In genomic region chr12:52691765-52692150, GRCh38 we compare ENCODE assay signal across 3 cellular contexts.
TF ChIP-seq lines count a peak whose summit lies in the region.

No MANE protein-coding gene starts in this region.

TF ChIP-seq in SK-N-SH, 30 proteins besides CTCF, POLR2A, EP300 and RAD21:
- TF ChIP-seq JUND (IDR thresholded peaks at IDR 0.05) (no peak), FOXJ3 (CRISPR knock-in tag; IDR thresholded peaks at IDR 0.05) (no peak), CHD2 (IDR thresholded peaks at IDR 0.05; ENCODE audit: low read length, partially characterized antibody) (no peak), GABPA (IDR thresholded peaks at IDR 0.05; ENCODE audit: low read depth) (no peak), POLR2AphosphoS5 (IDR thresholded peaks at IDR 0.05; ENCODE audit: low read depth, low read length) (no peak), RXRA (IDR thresholded peaks at IDR 0.05; ENCODE audit: borderline replicate concordance, low read depth) (no peak), SIN3A (IDR thresholded peaks at IDR 0.05; ENCODE audit: borderline replicate concordance, low read depth, low read length) (no peak), NFIC (IDR thresholded peaks at IDR 0.05; ENCODE audit: borderline replicate concordance) (no peak), PBX3 (IDR thresholded peaks at IDR 0.05) (no peak), IRF3 (IDR thresholded peaks at IDR 0.05; ENCODE audit: low read depth, low read length) (no peak), MXI1 (IDR thresholded peaks at IDR 0.05; ENCODE audit: low read depth, low read length) (no peak), ZBTB33 (IDR thresholded peaks at IDR 0.05; ENCODE audit: borderline replicate concordance, low read depth) (no peak), MEF2A (IDR thresholded peaks at IDR 0.05; ENCODE audit: borderline replicate concordance, low read depth) (no peak), MAX (IDR thresholded peaks at IDR 0.05; ENCODE audit: low read depth) (no peak), SMC3 (IDR thresholded peaks at IDR 0.05; ENCODE audit: low read depth, low read length) (no peak)

TF ChIP-seq in SK-N-SH treated with all-trans-retinoic acid at 6 μM for 48 hours, 23 proteins besides CTCF, POLR2A, EP300 and RAD21:
- TF ChIP-seq ZNF8 (CRISPR knock-in tag; IDR thresholded peaks at IDR 0.05) (no peak), TSHZ2 (CRISPR knock-in tag; IDR thresholded peaks at IDR 0.05) (no peak), TOX (CRISPR knock-in tag; IDR thresholded peaks at IDR 0.05; ENCODE audit: borderline replicate concordance) (no peak), GLIS3 (CRISPR knock-in tag; IDR thresholded peaks at IDR 0.05) (no peak), ZNF565 (CRISPR knock-in tag; conservative IDR thresholded peaks at IDR 0.05; ENCODE audit: low read depth) (no peak), PPARA (CRISPR knock-in tag; IDR thresholded peaks at IDR 0.05; ENCODE audit: borderline replicate concordance) (no peak), PATZ1 (CRISPR knock-in tag; IDR thresholded peaks at IDR 0.05; ENCODE audit: borderline replicate concordance) (no peak), CSRNP3 (CRISPR knock-in tag; IDR thresholded peaks at IDR 0.05) (no peak), CREB5 (CRISPR knock-in tag; IDR thresholded peaks at IDR 0.05; ENCODE audit: low read depth) (no peak), OSR1 (CRISPR knock-in tag; IDR thresholded peaks at IDR 0.05) (no peak), ZFP3 (CRISPR knock-in tag; IDR thresholded peaks at IDR 0.05) (no peak), ZFP30 (CRISPR knock-in tag; IDR thresholded peaks at IDR 0.05) (no peak)

TF ChIP-seq in neural cell, 6 proteins besides CTCF, POLR2A, EP300 and RAD21:
- TF ChIP-seq REST (IDR thresholded peaks at IDR 0.05; ENCODE audit: borderline replicate concordance) (no peak), MXI1 (conservative IDR thresholded peaks at IDR 0.05; ENCODE audit: poor library complexity, severe bottlenecking) (no peak), EZH2 (IDR thresholded peaks at IDR 0.05; ENCODE audit: borderline replicate concordance, insufficient read depth, low read length, poor library complexity, severe bottlenecking) (no peak), POLR2AphosphoS5 (IDR thresholded peaks at IDR 0.05) (no peak), SMC3 (conservative IDR thresholded peaks at IDR 0.05; ENCODE audit: poor library complexity) (no peak), TAF1 (IDR thresholded peaks at IDR 0.05; ENCODE audit: low read depth) (no peak)
